11 cellular contexts compared by ENCODE assay signal in the genomic region with DNA sequence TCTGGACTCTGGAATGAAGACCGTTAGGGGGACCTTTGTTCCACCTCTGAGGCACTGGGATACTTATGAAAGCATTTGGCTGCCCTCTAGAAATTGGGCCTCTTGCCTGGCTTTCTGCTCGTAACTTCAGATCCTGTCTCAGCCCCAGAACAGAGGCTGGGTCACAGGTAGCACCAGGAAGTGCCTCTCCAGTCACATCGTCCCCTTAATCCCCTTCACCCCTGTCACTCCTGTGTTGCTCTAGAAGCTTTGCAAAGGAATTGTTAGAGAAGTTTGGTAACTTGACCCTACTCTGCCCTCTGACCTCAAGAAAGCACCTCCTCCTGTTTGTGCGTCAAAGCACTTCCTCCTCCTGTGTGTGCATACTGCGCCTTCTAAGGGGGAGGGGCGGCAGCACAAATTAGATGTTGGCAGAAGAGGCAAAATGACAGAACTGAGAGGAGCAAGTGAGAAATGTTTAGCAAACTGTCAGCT.
DNase-seq lines count a peak whose midpoint lies in the region; ATAC-seq, FAIRE-seq and TF ChIP-seq lines count a peak whose summit lies in the region.
"Had no signal": no experiment of that assay in that cellular context is flagged by ENCODE, and none has a peak within 500 bp of the region (broad histone marks: within the 10 kb centered on the region; RNA-seq: fewer than 3 reads in every experiment).

No MANE protein-coding gene starts in this region.

- TF ChIP-seq EP300 in H1 (IDR thresholded peaks at IDR 0.05; ENCODE audit: borderline replicate concordance in 1 of 2, low read depth in 2 of 2, low read length in 2 of 2) = no peak

- H3K27ac ChIP-seq in H1 (ENCODE audit: low read depth, low read length) = peak overlapping the region; percentile 25; the same call in 1 of the 2 replicates

- H3K36me3 Mint-ChIP-seq in activated CD4-positive, alpha-beta T cell treated with anti-CD3 and anti-CD28 coated beads for 36 hours (ENCODE audit: low read depth) = peaks cover 30% of the 10 kb centered on the region
- H3K36me3 Mint-ChIP-seq in progenitor cell of endocrine pancreas (ENCODE audit: insufficient read depth) = peaks cover 20% of the 10 kb centered on the region

- no peak overlapping the region for H3K14ac ChIP-seq in H1 (ENCODE audit: insufficient read length)

- no peaks in the 10 kb centered on the region for H3K79me1 ChIP-seq in H1 (ENCODE audit: low read depth, low read length)

- TF ChIP-seq POLR2A in H1 (IDR thresholded peaks at IDR 0.05; ENCODE audit: control extremely low read depth in 1 of 2, low read depth in 2 of 2, low read length in 2 of 2) = no peak

- no peak overlapping the region for H2BK120ac ChIP-seq in H1 (replicated peaks; ENCODE audit: low read depth, low read length)

- peak; percentile 65 for ATAC-seq in activated CD4-positive, alpha-beta T cell treated with anti-CD3 and anti-CD28 coated beads for 36 hours
- ATAC-seq in GM19035 (IDR thresholded peaks at IDR 0.05; ENCODE audit: unreplicated experiment) (no peak), HG03159 (IDR thresholded peaks at IDR 0.05; ENCODE audit: unreplicated experiment) (no peak)

- CTCF ChIA-PET in activated CD4-positive, alpha-beta T cell treated with anti-CD3 and anti-CD28 coated beads for 36 hours (lab: Charles Lee) = interaction anchor here (0.6 to 0.7 kb wide), 2 partner anchors 54 to 195 kb away, joined by 3 to 4 read pairs; no protein-coding TSS in a partner anchor
- CTCF ChIA-PET in H1 (lab: Charles Lee; ENCODE audit: partially characterized antibody) = interaction anchor here (0.8 to 1.2 kb wide), 5 partner anchors 15 to 423 kb away, joined by 3 read pairs; no protein-coding TSS in a partner anchor

- peaks cover 5 to 18% (median 14%) of the 10 kb centered on the region in 4 experiments; a peak in 6 of 8 replicates for H3K36me3 ChIP-seq in H1 (ENCODE audit: control insufficient read depth in 2 of 4, insufficient read depth in 4 of 4, low read length in 3 of 4)

- intact Hi-C loops in activated CD4-positive, alpha-beta T cell treated with anti-CD3 and anti-CD28 coated beads for 36 hours (cut with DNase I, micrococcal nuclease) = no loop called here

- H2BK20ac ChIP-seq in H1 (ENCODE audit: low read length) = no peak overlapping the region

- POLR2A ChIA-PET in activated CD4-positive, alpha-beta T cell treated with anti-CD3 and anti-CD28 coated beads for 36 hours (lab: Charles Lee) = no interaction called here
- POLR2A ChIA-PET in H1 (lab: Charles Lee; ENCODE audit: partially characterized antibody) = interaction anchor here (0.6 to 1.0 kb wide), 5 partner anchors 10 to 67 kb away, joined by 3 to 4 read pairs (median 3); no protein-coding TSS in a partner anchor

- TF ChIP-seq CTCF in H1 (IDR thresholded peaks at IDR 0.05; ENCODE audit: control extremely low read depth in 1 of 3, insufficient read depth in 1 of 3, low read depth in 1 of 3, low read length in 3 of 3) (no peak), progenitor cell of endocrine pancreas (IDR thresholded peaks at IDR 0.05; ENCODE audit: unreplicated experiment) (no peak)

- no peak overlapping the region for H4K8ac ChIP-seq in H1 (ENCODE audit: extremely low read depth, insufficient read depth, low read length)

- no peaks in the 10 kb centered on the region for H3K79me2 ChIP-seq in H1 (ENCODE audit: control insufficient read depth in 1 of 2, insufficient read depth in 2 of 2, low read length in 2 of 2)

- no peaks in the 10 kb centered on the region for H3K27me3 Mint-ChIP-seq in activated CD4-positive, alpha-beta T cell treated with anti-CD3 and anti-CD28 coated beads for 36 hours
- no peaks in the 10 kb centered on the region for H3K27me3 Mint-ChIP-seq in progenitor cell of endocrine pancreas

- FAIRE-seq in H1 (lab: Jason Lieb, UNC) = peak; percentile 97
- FAIRE-seq: islet of Langerhans, urothelium cell line had no signal

- H3K4me3 ChIP-seq in H1 (ENCODE audit: extremely low read depth in 1 of 4, insufficient read depth in 2 of 4, low read depth in 3 of 4, low read length in 4 of 4) = peak overlapping the region in 1 of 4 experiments; percentile 3; a peak in 1 of 8 replicates

- H3K23ac ChIP-seq in H1 (ENCODE audit: insufficient read length) = no peak overlapping the region

- peaks cover 7% of the 10 kb centered on the region for H3K9me3 Mint-ChIP-seq in activated CD4-positive, alpha-beta T cell treated with anti-CD3 and anti-CD28 coated beads for 36 hours (ENCODE audit: low read depth)
- H3K9me3 Mint-ChIP-seq in progenitor cell of endocrine pancreas (ENCODE audit: low read depth) = peaks cover 16% of the 10 kb centered on the region

- no peak overlapping the region for H2AK5ac ChIP-seq in H1 (ENCODE audit: low read depth, low read length)

- H3K27me3 ChIP-seq in H1 (replicated peaks in 1 of 4; ENCODE audit: control insufficient read depth in 3 of 4, extremely low read depth in 1 of 4, insufficient read depth in 3 of 4, low read length in 3 of 4) = no peaks in the 10 kb centered on the region

- H2AFZ ChIP-seq in H1 (ENCODE audit: low read length) = no peak overlapping the region

- H3K56ac ChIP-seq in H1 (replicated peaks; ENCODE audit: insufficient read length, low read depth, low read length) = no peak overlapping the region

- H2BK12ac ChIP-seq in H1 (ENCODE audit: low read depth, low read length) = no peak overlapping the region

- DNase-seq in activated CD4-positive, alpha-beta T cell treated with anti-CD3 and anti-CD28 coated beads for 36 hours = peak; percentile 68
- DNase-seq in activated CD4-positive, alpha-beta T cell treated with anti-CD3 and anti-CD28 coated beads for 1 hour = no peak
- DNase-seq in SKM-1 (lab: John Stamatoyannopoulos, UW; ENCODE audit: unreplicated experiment) (peak; percentile 66), H1 (ENCODE audit: low read depth in 1 of 2, low spot score in 2 of 2) (peak in 1 of 2 experiments; percentile 59), progenitor cell of endocrine pancreas (ENCODE audit: low spot score, unreplicated experiment) (no peak), NCI-H526 treated with DMSO at 0.1 percent for 48 hours (lab: John Stamatoyannopoulos, UW) (no peak)
- DNase-seq: NCI-H1092 had no signal

- no peak overlapping the region for H4K5ac ChIP-seq in H1 (ENCODE audit: insufficient read length, low read depth, low read length)

- H3K4me1 ChIP-seq in H1 (replicated peaks in 1 of 4; ENCODE audit: control insufficient read depth in 3 of 4, insufficient read depth in 4 of 4, low read length in 3 of 4) = peaks cover 10 to 27% (median 19%) of the 10 kb centered on the region in 4 experiments

- H3K4me2 ChIP-seq in H1 (ENCODE audit: insufficient read depth in 1 of 2, low read depth in 2 of 2, low read length in 2 of 2) = peak overlapping the region; percentile 52 to 60

- no peak overlapping the region for H3K18ac ChIP-seq in H1 (ENCODE audit: extremely low read depth, low read length)

- WGBS in H1 (ENCODE audit: extremely low coverage in 1 of 2, insufficient coverage in 1 of 2, insufficient read length in 1 of 2, insufficient replicate concordance in 2 of 2, low coverage in 1 of 2, low lambda C conversion rate in 2 of 2, missing lambda C conversion rate in 1 of 2), 2 experiments = 29% methylated on average over 6 of the region's 6 CpGs; no CpG with 5 or more reads in 1 of the 2 experiments

- H3K27ac Mint-ChIP-seq in activated CD4-positive, alpha-beta T cell treated with anti-CD3 and anti-CD28 coated beads for 36 hours = no peak overlapping the region
- H3K27ac Mint-ChIP-seq in progenitor cell of endocrine pancreas = peak overlapping the region; percentile 63

- H2BK15ac ChIP-seq in H1 (ENCODE audit: low read length) = no peak overlapping the region

- H2BK5ac ChIP-seq in H1 (ENCODE audit: low read depth, low read length) = 0 out of 2 replicates have a peak overlapping the region, but pooled peaks have one; percentile 29

- TF ChIP-seq RAD21 in H1 (IDR thresholded peaks at IDR 0.05 in 1 of 2, conservative IDR thresholded peaks at IDR 0.05 in 1 of 2; ENCODE audit: low read depth in 2 of 2, low read length in 2 of 2) = no peak

- no peak overlapping the region for H3K4me3 Mint-ChIP-seq in activated CD4-positive, alpha-beta T cell treated with anti-CD3 and anti-CD28 coated beads for 36 hours
- H3K4me3 Mint-ChIP-seq in progenitor cell of endocrine pancreas (ENCODE audit: low read depth) = no peak overlapping the region

- H3K23me2 ChIP-seq in H1 (ENCODE audit: low read depth, low read length) = no peaks in the 10 kb centered on the region

- H3K9me3 ChIP-seq in H1 (ENCODE audit: insufficient read depth in 2 of 2, low read depth in 1 of 2, low read length in 1 of 2) = peaks cover 0 to 3% of the 10 kb centered on the region in 2 experiments; a peak in 1 of 4 replicates

- H3K4me1 Mint-ChIP-seq in activated CD4-positive, alpha-beta T cell treated with anti-CD3 and anti-CD28 coated beads for 36 hours = peaks cover 41% of the 10 kb centered on the region
- peaks cover 10% of the 10 kb centered on the region for H3K4me1 Mint-ChIP-seq in progenitor cell of endocrine pancreas (ENCODE audit: low read depth)

- H4K91ac ChIP-seq in H1 (replicated peaks; ENCODE audit: insufficient read length, low read length) = no peak overlapping the region

- no peak overlapping the region for H3K4ac ChIP-seq in H1 (replicated peaks; ENCODE audit: insufficient read length, low read depth, low read length)

- no peak overlapping the region for H3K9ac ChIP-seq in H1 (replicated peaks in 1 of 4; ENCODE audit: extremely low read depth in 1 of 4, low read depth in 3 of 4, low read length in 3 of 4)

- H4K20me1 ChIP-seq in H1 (replicated peaks in 1 of 2; ENCODE audit: control insufficient read depth in 1 of 2, insufficient read depth in 2 of 2, low read length in 2 of 2) = no peaks in the 10 kb centered on the region

TF ChIP-seq in H1, 55 proteins besides CTCF, POLR2A, EP300 and RAD21 (continues in another document):
- TF ChIP-seq SIN3A (conservative IDR thresholded peaks at IDR 0.05 in 1 of 2, IDR thresholded peaks at IDR 0.05 in 1 of 2; ENCODE audit: low read depth in 1 of 2, low read length in 2 of 2) = peak in 1 of 2 experiments; percentile 42; a peak in 1 of 4 replicates
- TF ChIP-seq NANOG (IDR thresholded peaks at IDR 0.05; ENCODE audit: insufficient read depth, low read depth, low read length, poor library complexity, severe bottlenecking) = no peak
- peak; percentile 81 for TF ChIP-seq CREB1 (IDR thresholded peaks at IDR 0.05)
- no peak for TF ChIP-seq PHF8 (conservative IDR thresholded peaks at IDR 0.05; ENCODE audit: low read depth, low read length)
- TF ChIP-seq RXRA (IDR thresholded peaks at IDR 0.05; ENCODE audit: insufficient read depth, low read depth, low read length) = 0 out of 2 replicates have a peak, but pooled peaks have one; percentile 93

Comparison
In these comparisons a context has a peak if more than half of its experiments do, and no peak if none do; other contexts are left out.
1. DNase-seq: peak in activated CD4-positive, alpha-beta T cell treated with anti-CD3 and anti-CD28 coated beads for 36 hours (single experiment) and SKM-1 (single experiment); none in activated CD4-positive, alpha-beta T cell treated with anti-CD3 and anti-CD28 coated beads for 1 hour (single experiment), progenitor cell of endocrine pancreas (single experiment) and NCI-H526 treated with DMSO at 0.1 percent for 48 hours (single experiment).